8 cellular contexts compared by ENCODE assay signal in the genomic region with DNA sequence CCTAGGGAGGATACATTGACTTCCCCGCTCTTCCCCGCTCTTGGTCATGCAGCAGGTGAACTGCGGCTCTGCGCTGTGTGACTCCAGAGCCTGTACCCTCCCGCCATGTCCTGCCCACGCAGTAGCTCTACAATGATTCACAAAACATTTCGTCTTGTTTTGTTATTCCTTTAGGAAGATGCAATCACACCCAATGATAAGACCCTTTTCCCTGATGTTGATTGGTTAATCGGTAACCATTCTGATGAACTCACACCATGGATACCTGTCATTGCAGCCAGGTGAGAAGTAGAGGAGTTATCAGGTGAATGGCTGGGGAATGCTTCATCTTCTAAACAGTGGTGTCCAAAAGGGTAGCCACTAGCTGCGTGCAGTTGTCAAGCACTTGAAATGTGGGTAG.
"Had no signal": no experiment of that assay in that cellular context is flagged by ENCODE, and none has a peak within 500 bp of the region (broad histone marks: within the 10 kb centered on the region; RNA-seq: fewer than 3 reads in every experiment).

No MANE protein-coding gene starts in this region.

- H3K9me3 ChIP-seq: HAP-1 had no signal

- H3K27me3 Mint-ChIP-seq: IgD-negative memory B cell had no signal

- H3K9ac ChIP-seq: GM23248 had no signal

- H3K4me3 ChIP-seq: GM23248, HAP-1 had no signal

- H2AFZ ChIP-seq: GM23248 had no signal

- H3K27ac ChIP-seq: GM23248 had no signal

- H3K4me3 Mint-ChIP-seq: HFFc6, IgD-negative memory B cell had no signal

- H3K27ac Mint-ChIP-seq: HFFc6, IgD-negative memory B cell had no signal

- DNase-seq: GM23248, GOT3, H7, HFFc6 had no signal

- H3K9me3 Mint-ChIP-seq: HFFc6, IgD-negative memory B cell had no signal

- ATAC-seq: HCT116, HepG2 had no signal
